ENCODE assay signal across 11 cellular contexts in genomic region chr2:109020217-109020637, GRCh38. TPM values are rescaled to one million over a fixed set of nuclear protein-coding genes. Genes with fewer than 3 reads are reported as not detected.
DNase-seq lines count a peak whose midpoint lies in the region; ATAC-seq lines count a peak whose summit lies in the region.
"Had no signal": no experiment of that assay in that cellular context is flagged by ENCODE, and none has a peak within 500 bp of the region (broad histone marks: within the 10 kb centered on the region; RNA-seq: fewer than 3 reads in every experiment).

No MANE protein-coding gene starts in this region.

- CTCF ChIA-PET in activated CD4-positive, alpha-beta memory T cell treated with anti-CD3 and anti-CD28 coated beads for 36 hours (lab: Charles Lee): interaction anchor here (0.9 to 1.1 kb wide), 2 partner anchors 9 to 92 kb away, joined by 4 to 6 read pairs; no protein-coding TSS in a partner anchor

- peaks cover 6% of the 10 kb centered on the region for H3K36me3 Mint-ChIP-seq in T-helper 17 cell (ENCODE audit: low read depth)
- no peaks in the 10 kb centered on the region for H3K36me3 Mint-ChIP-seq in activated CD4-positive, alpha-beta memory T cell treated with anti-CD3 and anti-CD28 coated beads for 36 hours
- H3K36me3 Mint-ChIP-seq: stimulated activated naive B cell treated with anti-CD40 and anti-IgM and Interleukin-4, amounts not matched to agents 10 μg/mL and 1 μg/mL and 100 μg/mL, for 72 hours had no signal

- DNase-seq in AG08395 (ENCODE audit: low spot score) (peak; percentile 64), EL (peak; percentile 53), T-helper 17 cell (no peak), iPS-NIHi7 (ENCODE audit: extremely low spot score) (peak; percentile 35), hypothalamus (lab: John Stamatoyannopoulos, UW) (no peak), anterior cingulate cortex (lab: John Stamatoyannopoulos, UW) (no peak)
- no peak for DNase-seq in activated CD4-positive, alpha-beta memory T cell treated with anti-CD3 and anti-CD28 coated beads for 36 hours
- DNase-seq: effector CD4-positive, alpha-beta T cell; stimulated activated naive B cell treated with anti-CD40 and anti-IgM and Interleukin-4, amounts not matched to agents 10 μg/mL and 1 μg/mL and 100 μg/mL, for 72 hours had no signal

- H3K4me3 Mint-ChIP-seq in T-helper 17 cell: peak overlapping the region; percentile 37
- no peak overlapping the region for H3K4me3 Mint-ChIP-seq in activated CD4-positive, alpha-beta memory T cell treated with anti-CD3 and anti-CD28 coated beads for 36 hours
- H3K4me3 Mint-ChIP-seq: nephron; stimulated activated naive B cell treated with anti-CD40 and anti-IgM and Interleukin-4, amounts not matched to agents 10 μg/mL and 1 μg/mL and 100 μg/mL, for 72 hours had no signal

- peak overlapping the region; percentile 64 for H3K27ac Mint-ChIP-seq in T-helper 17 cell
- H3K27ac Mint-ChIP-seq in activated CD4-positive, alpha-beta memory T cell treated with anti-CD3 and anti-CD28 coated beads for 36 hours: no peak overlapping the region
- H3K27ac Mint-ChIP-seq: nephron; stimulated activated naive B cell treated with anti-CD40 and anti-IgM and Interleukin-4, amounts not matched to agents 10 μg/mL and 1 μg/mL and 100 μg/mL, for 72 hours had no signal

- H3K27me3 Mint-ChIP-seq in T-helper 17 cell: peaks cover 22% of the 10 kb centered on the region
- no peaks in the 10 kb centered on the region for H3K27me3 Mint-ChIP-seq in activated CD4-positive, alpha-beta memory T cell treated with anti-CD3 and anti-CD28 coated beads for 36 hours

- peak; percentile 58 for ATAC-seq in T-helper 17 cell
- no peak for ATAC-seq in HG02884 (IDR thresholded peaks at IDR 0.05; ENCODE audit: unreplicated experiment)
- ATAC-seq: stimulated activated naive B cell treated with anti-CD40 and anti-IgM and Interleukin-4, amounts not matched to agents 10 μg/mL and 1 μg/mL and 100 μg/mL, for 72 hours had no signal

- no peaks in the 10 kb centered on the region for H3K9me3 Mint-ChIP-seq in activated CD4-positive, alpha-beta memory T cell treated with anti-CD3 and anti-CD28 coated beads for 36 hours
- H3K9me3 Mint-ChIP-seq: nephron; stimulated activated naive B cell treated with anti-CD40 and anti-IgM and Interleukin-4, amounts not matched to agents 10 μg/mL and 1 μg/mL and 100 μg/mL, for 72 hours had no signal

- no peaks in the 10 kb centered on the region for H3K9me3 ChIP-seq in T-helper 17 cell (ENCODE audit: control insufficient read depth, low read length, poor library complexity, severe bottlenecking)

- H3K4me1 Mint-ChIP-seq in T-helper 17 cell: peaks cover 15% of the 10 kb centered on the region
- peaks cover 14% of the 10 kb centered on the region for H3K4me1 Mint-ChIP-seq in activated CD4-positive, alpha-beta memory T cell treated with anti-CD3 and anti-CD28 coated beads for 36 hours (ENCODE audit: low read depth)
- H3K4me1 Mint-ChIP-seq: stimulated activated naive B cell treated with anti-CD40 and anti-IgM and Interleukin-4, amounts not matched to agents 10 μg/mL and 1 μg/mL and 100 μg/mL, for 72 hours had no signal

- intact Hi-C loops in activated CD4-positive, alpha-beta memory T cell treated with anti-CD3 and anti-CD28 coated beads for 36 hours (cut with micrococcal nuclease): no loop called here

- POLR2A ChIA-PET in activated CD4-positive, alpha-beta memory T cell treated with anti-CD3 and anti-CD28 coated beads for 36 hours (lab: Charles Lee): no interaction called here

RNA-seq across cellular contexts. Expression of gene EDAR, which starts 31.2 kb away (rescaled TPM):
- 1 to 10 TPM in 1 of 2 donors, under 1 TPM in 1; 0.37 to 1.3 TPM for total RNA-seq in T-helper 17 cell
- under 1 TPM; 0.31 to 0.36 TPM for total RNA-seq in activated CD4-positive, alpha-beta memory T cell treated with anti-CD3 and anti-CD28 coated beads for 36 hours

Comparison
In these comparisons a context has a peak if more than half of its experiments do, and no peak if none do; other contexts are left out.
1. DNase-seq: peak in AG08395 (single experiment), EL (single experiment) and iPS-NIHi7 (single experiment); none in T-helper 17 cell (0 of 3), hypothalamus (0 of 51), activated CD4-positive, alpha-beta memory T cell treated with anti-CD3 and anti-CD28 coated beads for 36 hours (single experiment) and anterior cingulate cortex (0 of 58).